Comparison of ENCODE assay signal across 2 cellular contexts in genomic region chr16:89191901-89192184, GRCh38.
TF ChIP-seq lines count a peak whose summit lies in the region.

No MANE protein-coding gene starts in this region.

TF ChIP-seq in GM12878, 131 proteins besides CTCF, POLR2A, EP300 and RAD21:
- TF ChIP-seq BCL11A (IDR thresholded peaks at IDR 0.05; ENCODE audit: low read depth, low read length) = no peak
- no peak for TF ChIP-seq HDAC6 (IDR thresholded peaks at IDR 0.05; ENCODE audit: unreplicated experiment)
- no peak for TF ChIP-seq SMARCA5 (IDR thresholded peaks at IDR 0.05)
- TF ChIP-seq IKZF2 (IDR thresholded peaks at IDR 0.05) = no peak
- no peak for TF ChIP-seq EGR1 (IDR thresholded peaks at IDR 0.05; ENCODE audit: borderline replicate concordance in 1 of 2, low read depth in 2 of 2, low read length in 2 of 2)
- no peak for TF ChIP-seq CHD4 (IDR thresholded peaks at IDR 0.05)
- TF ChIP-seq, protein P1, sequence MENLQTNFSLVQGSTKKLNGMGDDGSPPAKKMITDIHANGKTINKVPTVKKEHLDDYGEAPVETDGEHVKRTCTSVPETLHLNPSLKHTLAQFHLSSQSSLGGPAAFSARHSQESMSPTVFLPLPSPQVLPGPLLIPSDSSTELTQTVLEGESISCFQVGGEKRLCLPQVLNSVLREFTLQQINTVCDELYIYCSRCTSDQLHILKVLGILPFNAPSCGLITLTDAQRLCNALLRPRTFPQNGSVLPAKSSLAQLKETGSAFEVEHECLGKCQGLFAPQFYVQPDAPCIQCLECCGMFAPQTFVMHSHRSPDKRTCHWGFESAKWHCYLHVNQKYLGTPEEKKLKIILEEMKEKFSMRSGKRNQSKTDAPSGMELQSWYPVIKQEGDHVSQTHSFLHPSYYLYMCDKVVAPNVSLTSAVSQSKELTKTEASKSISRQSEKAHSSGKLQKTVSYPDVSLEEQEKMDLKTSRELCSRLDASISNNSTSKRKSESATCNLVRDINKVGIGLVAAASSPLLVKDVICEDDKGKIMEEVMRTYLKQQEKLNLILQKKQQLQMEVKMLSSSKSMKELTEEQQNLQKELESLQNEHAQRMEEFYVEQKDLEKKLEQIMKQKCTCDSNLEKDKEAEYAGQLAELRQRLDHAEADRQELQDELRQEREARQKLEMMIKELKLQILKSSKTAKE (IDR thresholded peaks at IDR 0.05; ENCODE audit: low read depth, poor library complexity, severe bottlenecking) = no peak
- TF ChIP-seq SPI1 (IDR thresholded peaks at IDR 0.05; ENCODE audit: borderline replicate concordance, insufficient read depth, low read depth, low read length) = no peak
- TF ChIP-seq, protein P2, sequence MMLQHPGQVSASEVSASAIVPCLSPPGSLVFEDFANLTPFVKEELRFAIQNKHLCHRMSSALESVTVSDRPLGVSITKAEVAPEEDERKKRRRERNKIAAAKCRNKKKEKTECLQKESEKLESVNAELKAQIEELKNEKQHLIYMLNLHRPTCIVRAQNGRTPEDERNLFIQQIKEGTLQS (IDR thresholded peaks at IDR 0.05; ENCODE audit: borderline replicate concordance, extremely low read depth, low read depth, low read length) = no peak
- no peak for TF ChIP-seq ZNF274 (IDR thresholded peaks at IDR 0.05; ENCODE audit: insufficient read depth, insufficient read length)
- TF ChIP-seq PKNOX1 (IDR thresholded peaks at IDR 0.05) = no peak
- no peak for TF ChIP-seq MXI1 (IDR thresholded peaks at IDR 0.05; ENCODE audit: low read depth, low read length)
- TF ChIP-seq NFXL1 (IDR thresholded peaks at IDR 0.05; ENCODE audit: borderline replicate concordance) = no peak
- no peak for TF ChIP-seq GATAD2B (conservative IDR thresholded peaks at IDR 0.05; ENCODE audit: low read depth)
- TF ChIP-seq YBX1 (IDR thresholded peaks at IDR 0.05) = no peak
- TF ChIP-seq TAF1 (IDR thresholded peaks at IDR 0.05; ENCODE audit: borderline replicate concordance, low read depth, low read length) = no peak
- TF ChIP-seq ESRRA (IDR thresholded peaks at IDR 0.05; ENCODE audit: low read length) = no peak
- TF ChIP-seq RELA (IDR thresholded peaks at IDR 0.05; ENCODE audit: borderline replicate concordance, partially characterized antibody) = no peak
TF ChIP-seq in GM12878: peak in this region for 0.

TF ChIP-seq in HepG2, 621 proteins besides CTCF, POLR2A, EP300 and RAD21:
- no peak for TF ChIP-seq MAFG (CRISPR knock-in tag; IDR thresholded peaks at IDR 0.05)
- peak; percentile 1; the same call in 1 of the 2 replicates for TF ChIP-seq POGK (CRISPR knock-in tag; conservative IDR thresholded peaks at IDR 0.05)
- TF ChIP-seq ZNF703 (CRISPR knock-in tag; IDR thresholded peaks at IDR 0.05; ENCODE audit: borderline replicate concordance) = no peak
- TF ChIP-seq ZNF335 (CRISPR knock-in tag; IDR thresholded peaks at IDR 0.05) = 0 out of 2 replicates have a peak, but pooled peaks have one; percentile 16
- TF ChIP-seq TBX2 (CRISPR knock-in tag; IDR thresholded peaks at IDR 0.05; ENCODE audit: borderline replicate concordance) = no peak
- 0 out of 2 replicates have a peak, but pooled peaks have one; percentile 13 for TF ChIP-seq ZNF674 (CRISPR knock-in tag; IDR thresholded peaks at IDR 0.05; ENCODE audit: low read depth)
TF ChIP-seq in HepG2: peak in this region for 3.
